Comparison of ENCODE assay signal across 9 cellular contexts in genomic region chr1:22089787-22090186, GRCh38. TPM values are rescaled to one million over a fixed set of nuclear protein-coding genes. Genes with fewer than 3 reads are reported as not detected.
DNase-seq lines count a peak whose midpoint lies in the region; ATAC-seq, FAIRE-seq and TF ChIP-seq lines count a peak whose summit lies in the region.
"Had no signal": no experiment of that assay in that cellular context is flagged by ENCODE, and none has a peak within 500 bp of the region (broad histone marks: within the 10 kb centered on the region; RNA-seq: fewer than 3 reads in every experiment).

No MANE protein-coding gene starts in this region.

- no peaks in the 10 kb centered on the region for H3K9me3 ChIP-seq in NT2/D1 (ENCODE audit: insufficient read depth, low read length)
- no peaks in the 10 kb centered on the region for H3K9me3 ChIP-seq in aorta (ENCODE audit: control insufficient read depth, low read length)

- no peak overlapping the region for H3K9ac ChIP-seq in NT2/D1 (ENCODE audit: insufficient read length, low read depth)

- H3K27me3 ChIP-seq in NT2/D1 (ENCODE audit: insufficient read depth, insufficient read length) (no peaks in the 10 kb centered on the region), aorta (ENCODE audit: control insufficient read depth in 1 of 2, insufficient read depth in 2 of 2, low read length in 1 of 2) (no peaks in the 10 kb centered on the region)

- intact Hi-C loops in aorta (cut with DNase I), result no loop called here

- H3K27me3 Mint-ChIP-seq in osteocyte (ENCODE audit: unreplicated experiment), result no peaks in the 10 kb centered on the region

- peaks cover 48% of the 10 kb centered on the region for H3K36me3 Mint-ChIP-seq in osteocyte (ENCODE audit: unreplicated experiment)

- H3K4me1 ChIP-seq in NT2/D1 (ENCODE audit: insufficient read depth, insufficient read length), result no peaks in the 10 kb centered on the region
- H3K4me1 ChIP-seq in aorta (ENCODE audit: control insufficient read depth in 1 of 2, insufficient read depth in 2 of 2, low read length in 2 of 2), result peaks cover 3 to 5% of the 10 kb centered on the region in 2 donors

- no peak for TF ChIP-seq POLR2A in GM12891 (IDR thresholded peaks at IDR 0.05; ENCODE audit: low read depth, low read length)

- TF ChIP-seq CTCF in osteocyte (IDR thresholded peaks at IDR 0.05), result no peak

- H3K9me3 Mint-ChIP-seq in osteocyte (ENCODE audit: unreplicated experiment), result peaks cover 4% of the 10 kb centered on the region

- H3K36me3 ChIP-seq in NT2/D1 (ENCODE audit: insufficient read depth, insufficient read length, low read length) (peaks cover 51% of the 10 kb centered on the region), aorta (ENCODE audit: control insufficient read depth in 1 of 2, insufficient read depth in 2 of 2, low read length in 1 of 2) (peaks cover 3 to 4% of the 10 kb centered on the region in 2 donors)

- DNase-seq in GM12891 (ENCODE audit: insufficient read length, low spot score) (no peak), NT2/D1 (ENCODE audit: low read depth, low spot score) (peak; percentile 9), dermis blood vessel endothelial cell (peak; percentile 30), osteocyte (ENCODE audit: extremely low spot score, unreplicated experiment) (no peak), aorta (no peak), midbrain (lab: John Stamatoyannopoulos, UW) (no peak), DMS 273 (lab: John Stamatoyannopoulos, UW; ENCODE audit: unreplicated experiment) (no peak)
- DNase-seq in activated effector memory CD4-positive, alpha-beta T cell treated with anti-CD3 and anti-CD28 coated beads, Interleukin-2, amount 50 U/mL, for 16 hours, result no peak

- FAIRE-seq in GM12891 (lab: Jason Lieb, UNC), result peak; percentile 70

- ATAC-seq in aorta (ENCODE audit: low FRiP score), result no peak

- no peak overlapping the region for H3K27ac ChIP-seq in aorta (ENCODE audit: low read depth in 1 of 2, low read length in 2 of 2)

- peak overlapping the region; percentile 40 for H3K27ac Mint-ChIP-seq in osteocyte (ENCODE audit: unreplicated experiment)

- no peak overlapping the region for H3K4me3 ChIP-seq in NT2/D1 (ENCODE audit: insufficient read length, low read depth)
- H3K4me3 ChIP-seq in aorta (ENCODE audit: low read length in 2 of 2), result peak overlapping the region in 1 of 2 donors; percentile 48

- WGBS in aorta, 2 donors, result 13 to 17% methylated on average over 6 of the region's 6 CpGs

- peaks cover 46% of the 10 kb centered on the region for H3K4me1 Mint-ChIP-seq in osteocyte (ENCODE audit: unreplicated experiment)

- H3K4me3 Mint-ChIP-seq in osteocyte (ENCODE audit: unreplicated experiment), result no peak overlapping the region

TF ChIP-seq in GM12891, 5 proteins besides CTCF, POLR2A, EP300 and RAD21:
- TF ChIP-seq TAF1 (IDR thresholded peaks at IDR 0.05; ENCODE audit: low read depth, low read length) (no peak), SPI1 (IDR thresholded peaks at IDR 0.05; ENCODE audit: low read depth, low read length) (0 out of 2 replicates have a peak, but pooled peaks have one; percentile 15)
TF ChIP-seq in GM12891: peak in this region for 1.

RNA-seq across cellular contexts. Expression of gene CDC42, which starts 37.3 kb away (rescaled TPM):
- polyA plus RNA-seq in GM12891 (2012; ENCODE audit: low read depth, missing spikeins), result 265 TPM
- total RNA-seq in dermis blood vessel endothelial cell, result 483 and 772 TPM in 2 replicates
- 214 and 216 TPM in 2 replicates for total RNA-seq in osteocyte
- total RNA-seq in aorta, result 100 to 1,000 TPM; 203 to 211 TPM
- 100 to 1,000 TPM; 123 to 176 TPM for polyA plus RNA-seq in aorta

RNA-seq across cellular contexts. Expression of gene WNT4, which starts 53.1 kb away (rescaled TPM):
- polyA plus RNA-seq in GM12891 (2012; ENCODE audit: low read depth, missing spikeins), result 0.13 TPM
- total RNA-seq in dermis blood vessel endothelial cell (under 0.01 and 0.14 TPM in 2 replicates), osteocyte (0.13 and 0.19 TPM in 2 replicates), aorta (not detected)
- polyA plus RNA-seq in aorta, result not detected
- total RNA-seq: T-helper 1 cell treated with Interleukin-12 subunit alpha and Interleukin-12 subunit beta and Interleukin-4 antibody, amounts not matched to agents 30 ng/mL and 1 ng/mL, for 36 hours had no signal

Comparison
In these comparisons a context has a peak if more than half of its experiments do, and no peak if none do; other contexts are left out.
1. DNase-seq: peak in NT2/D1 (single experiment) and dermis blood vessel endothelial cell (single experiment); none in GM12891 (single experiment), osteocyte (single experiment), aorta (0 of 2), midbrain (single experiment), DMS 273 (single experiment) and activated effector memory CD4-positive, alpha-beta T cell treated with anti-CD3 and anti-CD28 coated beads, Interleukin-2, amount 50 U/mL, for 16 hours (single experiment).